Comparison of ENCODE assay signal across 18 cellular contexts in the genomic region with DNA sequence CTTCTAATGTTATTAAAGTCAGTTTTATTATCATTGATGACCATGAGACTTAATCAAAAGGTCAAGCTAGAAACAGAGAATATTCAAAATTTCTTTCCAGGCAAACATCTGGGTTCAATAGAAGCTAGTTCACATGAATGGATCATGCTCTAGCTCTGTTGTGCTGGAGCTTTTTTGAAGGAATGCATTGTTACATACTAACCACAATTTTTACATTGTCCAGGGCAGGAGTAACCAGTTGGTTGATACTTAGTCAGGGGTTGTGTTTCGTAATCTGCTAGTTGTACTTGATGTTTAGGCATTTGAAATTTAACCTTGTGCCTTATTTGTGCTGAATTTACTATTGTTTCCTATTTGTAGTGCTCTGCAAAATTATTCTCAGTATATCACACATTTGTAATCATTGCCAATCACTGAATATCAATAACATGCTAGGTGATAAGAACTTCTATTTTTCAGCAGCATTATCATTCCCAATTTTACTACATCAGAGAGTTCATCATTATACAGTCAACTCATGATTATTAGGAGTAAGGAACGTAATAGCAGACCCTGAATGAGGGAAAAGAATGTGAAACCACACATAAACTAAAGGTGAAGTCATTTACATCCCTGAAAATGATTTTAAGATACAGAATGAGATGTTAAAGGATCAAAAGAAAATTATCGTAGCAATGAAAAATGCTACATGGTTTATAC. TPM values are rescaled to one million over a fixed set of nuclear protein-coding genes. Genes with fewer than 3 reads are reported as not detected.
A peak's percentile ranks its signal among the peaks of the same experiment; 100 is the strongest.
DNase-seq lines count a peak whose midpoint lies in the region; ATAC-seq and TF ChIP-seq lines count a peak whose summit lies in the region.
"Had no signal": no experiment of that assay in that cellular context is flagged by ENCODE, and none has a peak within 500 bp of the region (broad histone marks: within the 10 kb centered on the region; RNA-seq: fewer than 3 reads in every experiment).

No MANE protein-coding gene starts in this region.

- no peak overlapping the region for H2AFZ ChIP-seq in GM23338
- no peak overlapping the region for H2AFZ ChIP-seq in SK-N-SH (ENCODE audit: low read depth)
- H2AFZ ChIP-seq in fibroblast of lung (ENCODE audit: low read length), result no peak overlapping the region
- no peak overlapping the region for H2AFZ ChIP-seq in smooth muscle cell (ENCODE audit: low read depth)

- WGBS in SK-N-SH (ENCODE audit: low lambda C conversion rate), result 51% methylated on average over 3 of the region's 3 CpGs
- 76% methylated on average over 3 of the region's 3 CpGs for WGBS in smooth muscle cell (ENCODE audit: low lambda C conversion rate)
- WGBS in heart right ventricle, 2 donors, result 92 to 97% methylated on average over 3 of the region's 3 CpGs

- H3K27me3 ChIP-seq in GM23338 (ENCODE audit: insufficient read depth), result no peaks in the 10 kb centered on the region
- H3K27me3 ChIP-seq in SK-N-SH (ENCODE audit: insufficient read depth), result no peaks in the 10 kb centered on the region
- H3K27me3 ChIP-seq in fibroblast of lung (ENCODE audit: control insufficient read depth, insufficient read depth, low read length), result no peaks in the 10 kb centered on the region
- no peaks in the 10 kb centered on the region for H3K27me3 ChIP-seq in smooth muscle cell (ENCODE audit: low read depth)
- H3K27me3 ChIP-seq in heart right ventricle, result no peaks in the 10 kb centered on the region
- H3K27me3 ChIP-seq: cardiac muscle cell had no signal

- H3K4me3 ChIP-seq in GM23338, result no peak overlapping the region
- H3K4me3 ChIP-seq in SK-N-SH (ENCODE audit: low read depth in 2 of 2, low read length in 1 of 2), result no peak overlapping the region
- no peak overlapping the region for H3K4me3 ChIP-seq in fibroblast of lung (replicated peaks in 1 of 4; ENCODE audit: control extremely low read depth in 1 of 4, insufficient read depth in 1 of 4, low read depth in 3 of 4, low read length in 4 of 4)
- no peak overlapping the region for H3K4me3 ChIP-seq in smooth muscle cell
- H3K4me3 ChIP-seq in heart right ventricle, result no peak overlapping the region
- H3K4me3 ChIP-seq: cardiac muscle cell had no signal

- H3K9me2 ChIP-seq in GM23338 (ENCODE audit: insufficient read depth) (no peaks in the 10 kb centered on the region), SK-N-SH (no peaks in the 10 kb centered on the region)

- no peak overlapping the region for H3K4me3 Mint-ChIP-seq in GM23338
- H3K4me3 Mint-ChIP-seq: activated CD4-positive, alpha-beta T cell treated with anti-CD3 and anti-CD28 coated beads for 36 hours; memory B cell; stimulated activated naive CD8-positive, alpha-beta T cell treated with anti-CD3 and anti-CD28 coated beads, Interleukin-15, Interleukin-2, amounts not matched to agents 100 ng/mL and 50 ng/mL, for 24 hours had no signal

- intact Hi-C loops in heart right ventricle (cut with DNase I), result loop anchor here in 1 of 10 donors (5.0 to 10.0 kb wide), 2 partner anchors 378 to 461 kb away; no protein-coding TSS in a partner anchor

- H3K9me3 Mint-ChIP-seq in GM23338, result no peaks in the 10 kb centered on the region
- H3K9me3 Mint-ChIP-seq: memory B cell; stimulated activated naive CD8-positive, alpha-beta T cell treated with anti-CD3 and anti-CD28 coated beads, Interleukin-15, Interleukin-2, amounts not matched to agents 100 ng/mL and 50 ng/mL, for 24 hours had no signal

- peak overlapping the region; percentile 60; the same call in 1 of the 2 replicates for H3K27ac Mint-ChIP-seq in GM23338
- H3K27ac Mint-ChIP-seq: memory B cell; stimulated activated naive CD8-positive, alpha-beta T cell treated with anti-CD3 and anti-CD28 coated beads, Interleukin-15, Interleukin-2, amounts not matched to agents 100 ng/mL and 50 ng/mL, for 24 hours had no signal

- CTCF ChIA-PET in SK-N-SH (lab: Yijun Ruan, JAX), result interaction anchor here (0.6 to 7.8 kb wide), 21 partner anchors 8 to 492 kb away, joined by 3 to 53 read pairs (median 7); a partner anchor contains a TSS

- no peak for TF ChIP-seq RAD21 in SK-N-SH (IDR thresholded peaks at IDR 0.05; ENCODE audit: low read length)

- H3K4me1 Mint-ChIP-seq in GM23338, result peaks cover 36% of the 10 kb centered on the region

- H3K4me1 ChIP-seq in GM23338 (ENCODE audit: insufficient read depth) (peaks cover 20% of the 10 kb centered on the region), SK-N-SH (ENCODE audit: control insufficient read depth in 1 of 2, insufficient read depth in 2 of 2, low read depth in 1 of 2, low read length in 1 of 2) (peaks cover 6 to 48% of the 10 kb centered on the region in 2 experiments; a peak in 3 of 4 replicates), fibroblast of lung (ENCODE audit: control insufficient read depth, extremely low read depth, insufficient read depth, low read length) (peaks cover 31% of the 10 kb centered on the region), smooth muscle cell (ENCODE audit: low read depth) (no peaks in the 10 kb centered on the region), heart right ventricle (peaks cover 0 to 58% (median 46%) of the 10 kb centered on the region in 9 donors)

- H3K36me3 Mint-ChIP-seq in GM23338 (ENCODE audit: low read depth), result no peaks in the 10 kb centered on the region

- H3K4me2 ChIP-seq in GM23338 (0 out of 2 replicates have a peak overlapping the region, but pooled peaks have one; percentile 28), SK-N-SH (0 out of 2 replicates have a peak overlapping the region, but pooled peaks have one; percentile 32), fibroblast of lung (ENCODE audit: extremely low read depth, insufficient read depth, low read length) (peak overlapping the region; percentile 20), smooth muscle cell (no peak overlapping the region)

- H3K9ac ChIP-seq in SK-N-SH, result peak overlapping the region; percentile 51
- H3K9ac ChIP-seq in fibroblast of lung (ENCODE audit: insufficient read depth, low read length), result no peak overlapping the region
- H3K9ac ChIP-seq in smooth muscle cell (ENCODE audit: low read depth), result no peak overlapping the region

- H3K27me3 Mint-ChIP-seq in GM23338 (ENCODE audit: insufficient read depth, low read depth, poor library complexity), result peaks cover 3% of the 10 kb centered on the region
- H3K27me3 Mint-ChIP-seq: activated CD4-positive, alpha-beta T cell treated with anti-CD3 and anti-CD28 coated beads for 36 hours; memory B cell; stimulated activated naive CD8-positive, alpha-beta T cell treated with anti-CD3 and anti-CD28 coated beads, Interleukin-15, Interleukin-2, amounts not matched to agents 100 ng/mL and 50 ng/mL, for 24 hours had no signal

- POLR2A ChIA-PET in SK-N-SH (lab: Yijun Ruan, JAX), result no interaction called here

- in situ Hi-C loops in GM13977 (cut with MboI; ENCODE audit: low pct_unique_long_range_greater_than_20kb, low sequenced_read_pairs, unreplicated experiment), result no loop called here

- H3K36me3 ChIP-seq in GM23338 (ENCODE audit: insufficient read depth) (no peaks in the 10 kb centered on the region), SK-N-SH (replicated peaks in 1 of 2; ENCODE audit: control insufficient read depth in 1 of 2, insufficient read depth in 2 of 2, low read length in 1 of 2) (no peaks in the 10 kb centered on the region), fibroblast of lung (ENCODE audit: control insufficient read depth, insufficient read depth, low read length) (no peaks in the 10 kb centered on the region), smooth muscle cell (ENCODE audit: low read depth) (no peaks in the 10 kb centered on the region), heart right ventricle (no peaks in the 10 kb centered on the region)
- H3K36me3 ChIP-seq: cardiac muscle cell had no signal

- peak in 1 of 2 experiments; percentile 82; a peak in 1 of 4 replicates for TF ChIP-seq EP300 in SK-N-SH (IDR thresholded peaks at IDR 0.05; ENCODE audit: borderline replicate concordance in 1 of 2, low read depth in 1 of 2, low read length in 1 of 2)

- H3F3A ChIP-seq in GM23338 (replicated peaks; ENCODE audit: low read depth) (peaks cover 6% of the 10 kb centered on the region), SK-N-SH (replicated peaks; ENCODE audit: insufficient read depth) (peaks cover 37% of the 10 kb centered on the region), smooth muscle cell (ENCODE audit: low read depth) (peaks cover 2% of the 10 kb centered on the region)

- H3K9me3 ChIP-seq in SK-N-SH (no peaks in the 10 kb centered on the region), fibroblast of lung (ENCODE audit: control insufficient read depth, insufficient read depth, low read depth, low read length) (no peaks in the 10 kb centered on the region), smooth muscle cell (replicated peaks; ENCODE audit: low read depth) (no peaks in the 10 kb centered on the region), heart right ventricle (no peaks in the 10 kb centered on the region)

- no peak for DNase-seq in GM23338 (ENCODE audit: low spot score)
- DNase-seq in SK-N-SH, result no peak
- peak; percentile 83 to 94 for DNase-seq in fibroblast of lung (ENCODE audit: low read depth in 2 of 2)
- DNase-seq in smooth muscle cell (lab: John Stamatoyannopoulos, UW; ENCODE audit: unreplicated experiment), result no peak
- DNase-seq in stimulated activated CD8-positive, alpha-beta memory T cell treated with anti-CD3 and anti-CD28 coated beads, Interleukin-4, amount 100 ng/mL, for 48 hours, result no peak
- no peak for DNase-seq in GM13977 (ENCODE audit: low spot score)
- no peak for DNase-seq in heart right ventricle
- DNase-seq: activated CD4-positive, alpha-beta T cell treated with anti-CD3 and anti-CD28 coated beads for 36 hours; DMS 273 treated with DMSO at 0.1 percent for 48 hours; glutamatergic neuron; NCI-H1417; NCI-H774; posterior cingulate gyrus; stimulated activated CD4-positive, alpha-beta T cell treated with anti-CD3 and anti-CD28 coated beads, Interleukin-2, amount 100 ng/mL, for 24 hours had no signal

- ATAC-seq in GM23338, result no peak
- no peak for ATAC-seq in GM18517 (IDR thresholded peaks at IDR 0.05; ENCODE audit: unreplicated experiment)
- no peak for ATAC-seq in heart right ventricle
- ATAC-seq: activated CD4-positive, alpha-beta T cell treated with anti-CD3 and anti-CD28 coated beads for 36 hours had no signal

- peaks cover 5% of the 10 kb centered on the region for H4K20me1 ChIP-seq in GM23338 (replicated peaks; ENCODE audit: insufficient read depth)
- no peaks in the 10 kb centered on the region for H4K20me1 ChIP-seq in SK-N-SH (ENCODE audit: insufficient read depth)
- H4K20me1 ChIP-seq in fibroblast of lung (ENCODE audit: control insufficient read depth, extremely low read depth, insufficient read depth, low read length), result no peaks in the 10 kb centered on the region
- peaks cover 64% of the 10 kb centered on the region for H4K20me1 ChIP-seq in smooth muscle cell (ENCODE audit: low read depth)

- H3K79me2 ChIP-seq in GM23338 (replicated peaks; ENCODE audit: insufficient read depth), result peaks cover 55% of the 10 kb centered on the region
- peaks cover 85% of the 10 kb centered on the region for H3K79me2 ChIP-seq in SK-N-SH (ENCODE audit: insufficient read depth)
- H3K79me2 ChIP-seq in fibroblast of lung (ENCODE audit: control insufficient read depth, insufficient read depth, low read length), result peaks cover 64% of the 10 kb centered on the region
- peaks cover 21% of the 10 kb centered on the region for H3K79me2 ChIP-seq in smooth muscle cell (ENCODE audit: low read depth)

- no peak overlapping the region for H3K27ac ChIP-seq in GM23338 (ENCODE audit: low read depth)
- H3K27ac ChIP-seq in SK-N-SH (ENCODE audit: low read depth in 2 of 2, low read length in 1 of 2), result peak overlapping the region; percentile 41 to 93; a peak in 3 of 4 replicates
- H3K27ac ChIP-seq in fibroblast of lung (ENCODE audit: insufficient read depth, low read length), result peak overlapping the region; percentile 68
- H3K27ac ChIP-seq in smooth muscle cell (ENCODE audit: low read depth), result peak overlapping the region; percentile 46
- H3K27ac ChIP-seq in heart right ventricle, result no peak overlapping the region
- H3K27ac ChIP-seq: cardiac muscle cell had no signal

- TF ChIP-seq CTCF in GM23338 (conservative IDR thresholded peaks at IDR 0.05; ENCODE audit: low read depth in 2 of 2), result no peak
- no peak for TF ChIP-seq CTCF in SK-N-SH (IDR thresholded peaks at IDR 0.05)
- no peak for TF ChIP-seq CTCF in fibroblast of lung (conservative IDR thresholded peaks at IDR 0.05 in 1 of 2, IDR thresholded peaks at IDR 0.05 in 1 of 2; ENCODE audit: low read depth in 1 of 2, low read length in 2 of 2)
- TF ChIP-seq CTCF in smooth muscle cell (IDR thresholded peaks at IDR 0.05; ENCODE audit: borderline replicate concordance, insufficient read depth, poor library complexity, severe bottlenecking), result no peak
- no peak for TF ChIP-seq CTCF in GM13977 (IDR thresholded peaks at IDR 0.05; ENCODE audit: extremely low read depth, insufficient read depth, missing control alignments)
- TF ChIP-seq CTCF in heart right ventricle (IDR thresholded peaks at IDR 0.05), result no peak

RNA-seq across cellular contexts. Expression of a gene that starts 23.2 kb away (rescaled TPM):
- 50.6 and 54.5 TPM in 2 replicates for total RNA-seq in GM23338 (2014; rRNA removed; shearing (Covaris generic))
- polyA plus RNA-seq in GM23338 (2016; fragmentation: Nextera tagmentation; extraction: Ambion mirVana) (14.4 and 15.0 TPM in 2 replicates), SK-N-SH (2012; rRNA removed) (43.8 and 44.1 TPM in 2 replicates), fibroblast of lung (80.9 and 108 TPM in 2 replicates), smooth muscle cell (21.5 and 23.9 TPM in 2 replicates), heart right ventricle (10 to 100 TPM in 1 of 2 donors, 1 to 10 TPM in 1; 9.7 to 32.2 TPM)
- polyA plus RNA-seq in SK-N-SH (2012; cell fraction: cytosol; rRNA removed), result 43.2 and 47.6 TPM in 2 replicates
- 25.8 and 32.0 TPM in 2 replicates for polyA plus RNA-seq in SK-N-SH (2012; cell fraction: nucleus; rRNA removed)
- total RNA-seq in fibroblast of lung (37.0 and 55.5 TPM in 2 replicates), smooth muscle cell (21.7 and 25.1 TPM in 2 replicates), heart right ventricle (10 to 100 TPM; 39.2 to 59.4 (median 45.9) TPM)
- 48.7 and 60.3 TPM in 2 replicates for polyA plus RNA-seq in fibroblast of lung (2012)
- 131 and 171 TPM in 2 replicates for polyA minus RNA-seq in fibroblast of lung (ENCODE audit: low replicate concordance)

RNA-seq across cellular contexts. Expression of a gene that starts 45.7 kb away (rescaled TPM):
- 136 and 154 TPM in 2 replicates for total RNA-seq in GM23338 (2014; rRNA removed; shearing (Covaris generic))
- polyA plus RNA-seq in GM23338 (2016; fragmentation: Nextera tagmentation; extraction: Ambion mirVana), result 72.0 and 80.3 TPM in 2 replicates
- 86.3 and 109 TPM in 2 replicates for polyA plus RNA-seq in SK-N-SH (2012; rRNA removed)
- 79.9 and 94.6 TPM in 2 replicates for polyA plus RNA-seq in SK-N-SH (2012; cell fraction: cytosol; rRNA removed)
- polyA plus RNA-seq in SK-N-SH (2012; cell fraction: nucleus; rRNA removed), result 71.3 and 88.5 TPM in 2 replicates
- total RNA-seq in fibroblast of lung, result 33.9 and 55.5 TPM in 2 replicates
- 51.8 and 62.1 TPM in 2 replicates for polyA plus RNA-seq in fibroblast of lung
- polyA plus RNA-seq in fibroblast of lung (2012), result 53.4 and 65.8 TPM in 2 replicates
- 27.2 and 32.4 TPM in 2 replicates for polyA minus RNA-seq in fibroblast of lung (ENCODE audit: low replicate concordance)
- 36.7 and 42.8 TPM in 2 replicates for total RNA-seq in smooth muscle cell
- polyA plus RNA-seq in smooth muscle cell, result 70.1 and 78.8 TPM in 2 replicates
- total RNA-seq in heart right ventricle, result 10 to 100 TPM; 14.9 to 27.3 (median 21.0) TPM
- 10 to 100 TPM; 13.8 to 16.5 TPM for polyA plus RNA-seq in heart right ventricle

Comparison
In these comparisons a context has a peak if more than half of its experiments do, and no peak if none do; other contexts are left out.
1. DNase-seq: peak in fibroblast of lung (2 of 2); none in GM23338 (single experiment), SK-N-SH (single experiment), smooth muscle cell (single experiment), stimulated activated CD8-positive, alpha-beta memory T cell treated with anti-CD3 and anti-CD28 coated beads, Interleukin-4, amount 100 ng/mL, for 48 hours (single experiment), GM13977 (single experiment) and heart right ventricle (0 of 2).
2. H3K27ac ChIP-seq: peak in SK-N-SH (2 of 2), fibroblast of lung (single experiment) and smooth muscle cell (single experiment); none in GM23338 (single experiment) and heart right ventricle (0 of 10).